In the genomic region with DNA sequence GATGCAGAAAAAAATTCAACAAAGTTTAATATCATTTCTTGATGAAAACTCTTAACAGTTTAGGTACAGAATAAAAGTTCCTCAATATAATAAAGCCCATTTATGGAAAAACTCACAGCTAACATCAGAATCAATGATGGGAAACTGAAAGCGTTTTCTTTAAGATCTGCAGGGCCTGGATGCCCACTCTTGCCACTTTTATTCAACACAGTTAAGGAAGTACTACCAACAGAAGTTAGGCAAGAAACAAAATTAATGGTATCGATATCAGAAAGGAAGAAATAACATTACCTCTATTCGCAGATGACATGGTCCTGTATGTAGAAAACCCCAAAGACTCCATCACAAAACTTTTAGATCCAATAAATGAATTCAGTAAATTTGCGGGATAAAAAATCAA, we compare ENCODE assay signal across 28 cellular contexts.
"Had no signal": no experiment of that assay in that cellular context is flagged by ENCODE, and none has a peak within 500 bp of the region (broad histone marks: within the 10 kb centered on the region; RNA-seq: fewer than 3 reads in every experiment).

No MANE protein-coding gene starts in this region.

- H3K27ac ChIP-seq: ascending aorta, body of pancreas, Peyer's patch, RWPE1, SJSA1 had no signal

- H3K27me3 ChIP-seq: ascending aorta, body of pancreas, Peyer's patch, SJSA1 had no signal

- H3K27me3 Mint-ChIP-seq: activated B cell treated with CpG ODN at 0.5 μM for 24 hours; activated CD4-positive, alpha-beta memory T cell treated with anti-CD3 and anti-CD28 coated beads, Interleukin-2, amount 10 ng/mL, durations not matched to agents 7 days and 5 days; activated naive CD8-positive, alpha-beta T cell treated with anti-CD3 and anti-CD28 coated beads, Interleukin-2, amount 50 U/mL, for 24 hours; activated T-helper 17 cell treated with anti-CD3 and anti-CD28 coated beads, Interleukin-2, amount 50 U/mL, for 72 hours; T-helper 17 cell had no signal

- H3K4me3 Mint-ChIP-seq: activated B cell treated with CpG ODN at 0.5 μM for 24 hours; activated CD4-positive, alpha-beta memory T cell treated with anti-CD3 and anti-CD28 coated beads, Interleukin-2, amount 10 ng/mL, durations not matched to agents 7 days and 5 days; activated naive CD4-positive, alpha-beta T cell treated with anti-CD3 and anti-CD28 coated beads for 36 hours; activated naive CD8-positive, alpha-beta T cell treated with anti-CD3 and anti-CD28 coated beads, Interleukin-2, amount 50 U/mL, for 24 hours; activated T-cell treated with anti-CD3 and anti-CD28 coated beads, Interleukin-2, amount 50 U/mL, for 4 hours; activated T-helper 17 cell treated with anti-CD3 and anti-CD28 coated beads, Interleukin-2, amount 50 U/mL, for 72 hours; T-helper 17 cell had no signal

- H3K4me3 ChIP-seq: ascending aorta, body of pancreas, Peyer's patch, SJSA1 had no signal

- H3K36me3 ChIP-seq: ascending aorta, Peyer's patch, SJSA1 had no signal

- DNase-seq: activated B cell treated with CpG ODN at 0.5 μM for 24 hours; activated CD4-positive, alpha-beta memory T cell treated with anti-CD3 and anti-CD28 coated beads, Interleukin-2, amount 10 ng/mL, durations not matched to agents 7 days and 5 days; activated CD4-positive, alpha-beta T cell treated with anti-CD3 and anti-CD28 coated beads for 1 hour; activated CD4-positive, alpha-beta T cell treated with anti-CD3 and anti-CD28 coated beads, Interleukin-2, amount 50 U/mL, for 1 hour; activated gamma-delta T cell; activated naive CD4-positive, alpha-beta T cell treated with anti-CD3 and anti-CD28 coated beads for 36 hours; activated naive CD8-positive, alpha-beta T cell treated with anti-CD3 and anti-CD28 coated beads, Interleukin-2, amount 50 U/mL, for 24 hours; activated T-cell treated with anti-CD3 and anti-CD28 coated beads, Interleukin-2, amount 50 U/mL, for 4 hours; amniotic stem cell; body of pancreas; central memory CD4-positive, alpha-beta T cell; Kasumi-1; MV-4-11; NCI-H1105; NCI-H1436; NCI-H1694 treated with DMSO at 0.1 percent for 48 hours; NCI-H2029 treated with DMSO at 0.1 percent for 48 hours; NCI-H510A treated with DMSO at 0.1 percent for 48 hours; Peyer's patch; SHP77; T-helper 17 cell; T1000 had no signal

- H3K9me3 ChIP-seq: SJSA1 had no signal

- H3K4me1 ChIP-seq: ascending aorta, body of pancreas, Peyer's patch, SJSA1 had no signal

- H3K27ac Mint-ChIP-seq: activated B cell treated with CpG ODN at 0.5 μM for 24 hours; activated CD4-positive, alpha-beta memory T cell treated with anti-CD3 and anti-CD28 coated beads, Interleukin-2, amount 10 ng/mL, durations not matched to agents 7 days and 5 days; activated naive CD4-positive, alpha-beta T cell treated with anti-CD3 and anti-CD28 coated beads for 36 hours; activated naive CD8-positive, alpha-beta T cell treated with anti-CD3 and anti-CD28 coated beads, Interleukin-2, amount 50 U/mL, for 24 hours; activated T-helper 17 cell treated with anti-CD3 and anti-CD28 coated beads, Interleukin-2, amount 50 U/mL, for 72 hours; T-helper 17 cell had no signal

- FAIRE-seq: bronchial epithelial cell had no signal

- ATAC-seq: activated naive CD8-positive, alpha-beta T cell treated with anti-CD3 and anti-CD28 coated beads, Interleukin-2, amount 50 U/mL, for 24 hours; activated T-cell treated with anti-CD3 and anti-CD28 coated beads, Interleukin-2, amount 50 U/mL, for 4 hours; activated T-helper 17 cell treated with anti-CD3 and anti-CD28 coated beads, Interleukin-2, amount 50 U/mL, for 72 hours; body of pancreas; SK-N-SH treated with all-trans-retinoic acid at 6 μM for 48 hours; T-helper 17 cell had no signal

- H3K4me1 Mint-ChIP-seq: activated B cell treated with CpG ODN at 0.5 μM for 24 hours; activated CD4-positive, alpha-beta memory T cell treated with anti-CD3 and anti-CD28 coated beads, Interleukin-2, amount 10 ng/mL, durations not matched to agents 7 days and 5 days; activated naive CD8-positive, alpha-beta T cell treated with anti-CD3 and anti-CD28 coated beads, Interleukin-2, amount 50 U/mL, for 24 hours; activated T-helper 17 cell treated with anti-CD3 and anti-CD28 coated beads, Interleukin-2, amount 50 U/mL, for 72 hours; T-helper 17 cell had no signal
